ENCODE assay signal across 8 cellular contexts in the genomic region with DNA sequence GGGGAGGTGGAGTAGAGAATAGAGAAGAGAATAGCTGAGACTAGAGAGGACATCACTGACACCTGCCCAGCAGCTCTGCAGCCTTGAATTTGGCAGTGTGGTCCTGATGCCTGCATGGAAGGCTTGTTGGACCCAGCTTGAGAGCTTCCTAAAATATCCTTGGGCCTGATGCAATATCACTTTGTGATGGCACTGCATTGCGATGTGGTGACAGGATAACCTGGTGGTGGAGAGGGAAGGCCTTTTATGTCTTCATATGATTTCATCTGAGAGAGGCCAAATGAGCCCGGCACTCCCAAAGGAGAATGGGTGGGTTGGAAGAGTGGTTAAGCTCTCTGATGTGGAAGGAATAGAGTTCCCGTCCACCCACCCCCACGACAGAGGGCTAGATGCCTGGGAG.
A peak's percentile ranks its signal among the peaks of the same experiment; 100 is the strongest.
DNase-seq lines count a peak whose midpoint lies in the region; ATAC-seq and TF ChIP-seq lines count a peak whose summit lies in the region.

No MANE protein-coding gene starts in this region.

- H3K4me2 ChIP-seq in GM23338: peak overlapping the region; percentile 75

- H3K27ac Mint-ChIP-seq in GM23338: peak overlapping the region; percentile 99

- H2AFZ ChIP-seq in GM23338: peak overlapping the region; percentile 25; the same call in 1 of the 2 replicates

- ATAC-seq in GM23338 (no peak), Right ventricle myocardium superior (ENCODE audit: poor library complexity) (peak; percentile 55)

- no peak for DNase-seq in GM23338 (ENCODE audit: low spot score)
- DNase-seq in SK-N-DZ (ENCODE audit: low spot score): peak; percentile 22
- no peak for DNase-seq in Right ventricle myocardium superior
- DNase-seq in middle frontal gyrus (ENCODE audit: extremely low spot score, low spot score): no peak
- no peak for DNase-seq in activated CD8-positive, alpha-beta memory T cell treated with anti-CD3 and anti-CD28 coated beads, Interleukin-2, amount 50 U/mL, for 4 hours
- DNase-seq in NCI-H2107 (lab: John Stamatoyannopoulos, UW): no peak
- no peak for DNase-seq in NCI-H510A treated with DMSO at 0.1 percent for 48 hours (lab: John Stamatoyannopoulos, UW)

- no peaks in the 10 kb centered on the region for H4K20me1 ChIP-seq in GM23338 (replicated peaks; ENCODE audit: insufficient read depth)

- H3K9me3 Mint-ChIP-seq in GM23338: no peaks in the 10 kb centered on the region

- no peaks in the 10 kb centered on the region for H3K36me3 ChIP-seq in GM23338 (ENCODE audit: insufficient read depth)

- peak overlapping the region; percentile 39; the same call in 2 of the 3 replicates for H3K4me3 Mint-ChIP-seq in GM23338

- intact Hi-C loops in Right ventricle myocardium superior (cut with DNase I): no loop called here

- H3K27me3 ChIP-seq in GM23338 (ENCODE audit: insufficient read depth): no peaks in the 10 kb centered on the region

- H3K4me1 ChIP-seq in GM23338 (ENCODE audit: insufficient read depth): peaks cover 53% of the 10 kb centered on the region

- no peaks in the 10 kb centered on the region for H3K79me2 ChIP-seq in GM23338 (replicated peaks; ENCODE audit: insufficient read depth)

- H3K27ac ChIP-seq in GM23338 (ENCODE audit: low read depth): peak overlapping the region; percentile 94
- peak overlapping the region in 20 of 21 experiments; percentile 77 to 100 (median 92) for H3K27ac ChIP-seq in skin epidermis

- peaks cover 3% of the 10 kb centered on the region for H3F3A ChIP-seq in GM23338 (replicated peaks; ENCODE audit: low read depth)

- no peak for TF ChIP-seq CTCF in GM23338 (conservative IDR thresholded peaks at IDR 0.05; ENCODE audit: low read depth in 2 of 2)

- H3K27me3 Mint-ChIP-seq in GM23338 (ENCODE audit: insufficient read depth, low read depth, poor library complexity): peaks cover 9% of the 10 kb centered on the region

- no peaks in the 10 kb centered on the region; the same call in 1 of the 2 replicates for H3K9me2 ChIP-seq in GM23338 (ENCODE audit: insufficient read depth)

- H3K4me1 Mint-ChIP-seq in GM23338: peaks cover 56% of the 10 kb centered on the region

- H3K4me3 ChIP-seq in GM23338: no peak overlapping the region
- H3K4me3 ChIP-seq in skin epidermis: no peak overlapping the region

- H3K36me3 Mint-ChIP-seq in GM23338 (ENCODE audit: low read depth): no peaks in the 10 kb centered on the region

TF ChIP-seq in GM23338, 12 proteins besides CTCF, POLR2A, EP300 and RAD21 (continues in another document):
- TF ChIP-seq, protein P1, sequence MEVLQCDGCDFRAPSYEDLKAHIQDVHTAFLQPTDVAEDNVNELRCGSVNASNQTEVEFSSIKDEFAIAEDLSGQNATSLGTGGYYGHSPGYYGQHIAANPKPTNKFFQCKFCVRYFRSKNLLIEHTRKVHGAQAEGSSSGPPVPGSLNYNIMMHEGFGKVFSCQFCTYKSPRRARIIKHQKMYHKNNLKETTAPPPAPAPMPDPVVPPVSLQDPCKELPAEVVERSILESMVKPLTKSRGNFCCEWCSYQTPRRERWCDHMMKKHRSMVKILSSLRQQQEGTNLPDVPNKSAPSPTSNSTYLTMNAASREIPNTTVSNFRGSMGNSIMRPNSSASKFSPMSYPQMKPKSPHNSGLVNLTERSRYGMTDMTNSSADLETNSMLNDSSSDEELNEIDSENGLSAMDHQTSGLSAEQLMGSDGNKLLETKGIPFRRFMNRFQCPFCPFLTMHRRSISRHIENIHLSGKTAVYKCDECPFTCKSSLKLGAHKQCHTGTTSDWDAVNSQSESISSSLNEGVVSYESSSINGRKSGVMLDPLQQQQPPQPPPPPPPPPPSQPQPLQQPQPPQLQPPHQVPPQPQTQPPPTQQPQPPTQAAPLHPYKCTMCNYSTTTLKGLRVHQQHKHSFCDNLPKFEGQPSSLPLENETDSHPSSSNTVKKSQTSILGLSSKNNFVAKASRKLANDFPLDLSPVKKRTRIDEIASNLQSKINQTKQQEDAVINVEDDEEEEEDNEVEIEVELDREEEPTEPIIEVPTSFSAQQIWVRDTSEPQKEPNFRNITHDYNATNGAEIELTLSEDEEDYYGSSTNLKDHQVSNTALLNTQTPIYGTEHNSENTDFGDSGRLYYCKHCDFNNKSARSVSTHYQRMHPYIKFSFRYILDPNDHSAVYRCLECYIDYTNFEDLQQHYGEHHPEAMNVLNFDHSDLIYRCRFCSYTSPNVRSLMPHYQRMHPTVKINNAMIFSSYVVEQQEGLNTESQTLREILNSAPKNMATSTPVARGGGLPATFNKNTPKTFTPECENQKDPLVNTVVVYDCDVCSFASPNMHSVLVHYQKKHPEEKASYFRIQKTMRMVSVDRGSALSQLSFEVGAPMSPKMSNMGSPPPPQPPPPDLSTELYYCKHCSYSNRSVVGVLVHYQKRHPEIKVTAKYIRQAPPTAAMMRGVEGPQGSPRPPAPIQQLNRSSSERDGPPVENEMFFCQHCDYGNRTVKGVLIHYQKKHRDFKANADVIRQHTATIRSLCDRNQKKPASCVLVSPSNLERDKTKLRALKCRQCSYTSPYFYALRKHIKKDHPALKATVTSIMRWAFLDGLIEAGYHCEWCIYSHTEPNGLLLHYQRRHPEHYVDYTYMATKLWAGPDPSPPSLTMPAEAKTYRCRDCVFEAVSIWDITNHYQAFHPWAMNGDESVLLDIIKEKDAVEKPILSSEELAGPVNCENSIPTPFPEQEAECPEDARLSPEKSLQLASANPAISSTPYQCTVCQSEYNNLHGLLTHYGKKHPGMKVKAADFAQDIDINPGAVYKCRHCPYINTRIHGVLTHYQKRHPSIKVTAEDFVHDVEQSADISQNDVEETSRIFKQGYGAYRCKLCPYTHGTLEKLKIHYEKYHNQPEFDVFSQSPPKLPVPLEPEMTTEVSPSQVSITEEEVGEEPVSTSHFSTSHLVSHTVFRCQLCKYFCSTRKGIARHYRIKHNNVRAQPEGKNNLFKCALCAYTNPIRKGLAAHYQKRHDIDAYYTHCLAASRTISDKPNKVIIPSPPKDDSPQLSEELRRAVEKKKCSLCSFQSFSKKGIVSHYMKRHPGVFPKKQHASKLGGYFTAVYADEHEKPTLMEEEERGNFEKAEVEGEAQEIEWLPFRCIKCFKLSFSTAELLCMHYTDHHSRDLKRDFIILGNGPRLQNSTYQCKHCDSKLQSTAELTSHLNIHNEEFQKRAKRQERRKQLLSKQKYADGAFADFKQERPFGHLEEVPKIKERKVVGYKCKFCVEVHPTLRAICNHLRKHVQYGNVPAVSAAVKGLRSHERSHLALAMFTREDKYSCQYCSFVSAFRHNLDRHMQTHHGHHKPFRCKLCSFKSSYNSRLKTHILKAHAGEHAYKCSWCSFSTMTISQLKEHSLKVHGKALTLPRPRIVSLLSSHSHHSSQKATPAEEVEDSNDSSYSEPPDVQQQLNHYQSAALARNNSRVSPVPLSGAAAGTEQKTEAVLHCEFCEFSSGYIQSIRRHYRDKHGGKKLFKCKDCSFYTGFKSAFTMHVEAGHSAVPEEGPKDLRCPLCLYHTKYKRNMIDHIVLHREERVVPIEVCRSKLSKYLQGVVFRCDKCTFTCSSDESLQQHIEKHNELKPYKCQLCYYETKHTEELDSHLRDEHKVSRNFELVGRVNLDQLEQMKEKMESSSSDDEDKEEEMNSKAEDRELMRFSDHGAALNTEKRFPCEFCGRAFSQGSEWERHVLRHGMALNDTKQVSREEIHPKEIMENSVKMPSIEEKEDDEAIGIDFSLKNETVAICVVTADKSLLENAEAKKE (CRISPR knock-in tag; IDR thresholded peaks at IDR 0.05): no peak
- TF ChIP-seq EZH2 (IDR thresholded peaks at IDR 0.05; ENCODE audit: low read depth, unreplicated experiment) (no peak), NANOG (IDR thresholded peaks at IDR 0.05; ENCODE audit: borderline replicate concordance) (no peak), ZNF114 (CRISPR knock-in tag; IDR thresholded peaks at IDR 0.05) (no peak), EZH2phosphoT487 (IDR thresholded peaks at IDR 0.05; ENCODE audit: unreplicated experiment) (no peak), JUNB (IDR thresholded peaks at IDR 0.05; ENCODE audit: unreplicated experiment) (no peak), POLR2AphosphoS5 (IDR thresholded peaks at IDR 0.05; ENCODE audit: low read depth) (no peak), CREB1 (CRISPR knock-in tag; IDR thresholded peaks at IDR 0.05; ENCODE audit: low read depth) (no peak), ZNF331 (CRISPR knock-in tag; IDR thresholded peaks at IDR 0.05; ENCODE audit: low read depth) (no peak), STAT1 (IDR thresholded peaks at IDR 0.05; ENCODE audit: unreplicated experiment) (no peak)
- TF ChIP-seq, protein P2, sequence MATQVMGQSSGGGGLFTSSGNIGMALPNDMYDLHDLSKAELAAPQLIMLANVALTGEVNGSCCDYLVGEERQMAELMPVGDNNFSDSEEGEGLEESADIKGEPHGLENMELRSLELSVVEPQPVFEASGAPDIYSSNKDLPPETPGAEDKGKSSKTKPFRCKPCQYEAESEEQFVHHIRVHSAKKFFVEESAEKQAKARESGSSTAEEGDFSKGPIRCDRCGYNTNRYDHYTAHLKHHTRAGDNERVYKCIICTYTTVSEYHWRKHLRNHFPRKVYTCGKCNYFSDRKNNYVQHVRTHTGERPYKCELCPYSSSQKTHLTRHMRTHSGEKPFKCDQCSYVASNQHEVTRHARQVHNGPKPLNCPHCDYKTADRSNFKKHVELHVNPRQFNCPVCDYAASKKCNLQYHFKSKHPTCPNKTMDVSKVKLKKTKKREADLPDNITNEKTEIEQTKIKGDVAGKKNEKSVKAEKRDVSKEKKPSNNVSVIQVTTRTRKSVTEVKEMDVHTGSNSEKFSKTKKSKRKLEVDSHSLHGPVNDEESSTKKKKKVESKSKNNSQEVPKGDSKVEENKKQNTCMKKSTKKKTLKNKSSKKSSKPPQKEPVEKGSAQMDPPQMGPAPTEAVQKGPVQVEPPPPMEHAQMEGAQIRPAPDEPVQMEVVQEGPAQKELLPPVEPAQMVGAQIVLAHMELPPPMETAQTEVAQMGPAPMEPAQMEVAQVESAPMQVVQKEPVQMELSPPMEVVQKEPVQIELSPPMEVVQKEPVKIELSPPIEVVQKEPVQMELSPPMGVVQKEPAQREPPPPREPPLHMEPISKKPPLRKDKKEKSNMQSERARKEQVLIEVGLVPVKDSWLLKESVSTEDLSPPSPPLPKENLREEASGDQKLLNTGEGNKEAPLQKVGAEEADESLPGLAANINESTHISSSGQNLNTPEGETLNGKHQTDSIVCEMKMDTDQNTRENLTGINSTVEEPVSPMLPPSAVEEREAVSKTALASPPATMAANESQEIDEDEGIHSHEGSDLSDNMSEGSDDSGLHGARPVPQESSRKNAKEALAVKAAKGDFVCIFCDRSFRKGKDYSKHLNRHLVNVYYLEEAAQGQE (IDR thresholded peaks at IDR 0.05; ENCODE audit: unreplicated experiment): no peak
